In the genomic region with DNA sequence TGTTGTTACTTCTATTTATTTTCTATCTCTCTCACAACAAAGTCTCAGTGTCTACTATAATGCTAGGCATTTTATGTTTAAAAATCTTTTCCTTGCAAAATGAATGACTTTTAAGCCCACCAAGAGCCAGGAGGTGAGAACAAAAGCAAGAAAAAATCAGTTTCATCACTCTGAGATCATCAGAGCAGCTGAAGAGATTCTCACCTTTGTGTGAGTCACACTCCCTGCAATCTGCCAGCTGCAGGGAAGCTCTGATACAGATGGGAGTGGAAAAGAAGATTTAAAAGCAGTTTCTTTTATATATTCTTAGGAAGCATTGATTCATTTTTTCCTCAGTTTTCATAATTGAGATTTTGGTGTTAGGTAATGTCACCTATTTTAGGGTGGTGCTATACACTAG, we compare ENCODE assay signal across 18 cellular contexts.
DNase-seq lines count a peak whose midpoint lies in the region; ATAC-seq, FAIRE-seq and TF ChIP-seq lines count a peak whose summit lies in the region.
"Had no signal": no experiment of that assay in that cellular context is flagged by ENCODE, and none has a peak within 500 bp of the region (broad histone marks: within the 10 kb centered on the region; RNA-seq: fewer than 3 reads in every experiment).

No MANE protein-coding gene starts in this region.

- intact Hi-C loops in activated T-helper 1 cell treated with anti-CD3 and anti-CD28 coated beads, Interleukin-12 subunit alpha, Interleukin-12 subunit beta, Interleukin-2, Interleukin-4 antibody, amounts not matched to agents 30 ng/mL and 10 ng/mL and 1 ng/mL, durations not matched to agents 14 hours and 24 hours and 36 hours (cut with micrococcal nuclease): no loop called here
- intact Hi-C loops in heart left ventricle (cut with DNase I): no loop called here

- TF ChIP-seq CTCF in D721Med (IDR thresholded peaks at IDR 0.05; ENCODE audit: insufficient read depth, missing control alignments) (no peak), keratinocyte (optimal IDR thresholded peaks at IDR 0.05 in 1 of 3, IDR thresholded peaks at IDR 0.05 in 1 of 3, conservative IDR thresholded peaks at IDR 0.05 in 1 of 3; ENCODE audit: extremely low read depth in 1 of 3, insufficient read depth in 2 of 3, low read length in 3 of 3) (no peak), heart left ventricle (IDR thresholded peaks at IDR 0.05) (no peak)

- peaks cover 10% of the 10 kb centered on the region for H3K4me1 ChIP-seq in keratinocyte (ENCODE audit: control insufficient read depth, extremely low read depth, insufficient read depth, low read length)
- H3K4me1 ChIP-seq in heart left ventricle: no peaks in the 10 kb centered on the region
- H3K4me1 ChIP-seq: gastrocnemius medialis, suprapubic skin had no signal

- peak overlapping the region; percentile 19 for H3K27ac ChIP-seq in keratinocyte (ENCODE audit: control insufficient read depth, insufficient read depth, low read length)
- H3K27ac ChIP-seq in heart left ventricle: no peak overlapping the region
- H3K27ac ChIP-seq: gastrocnemius medialis, SJSA1, suprapubic skin had no signal

- dilution Hi-C loops in keratinocyte (cut with MboI; ENCODE audit: extremely low pct_ligation_motif_present, low sequenced_read_pairs): no loop called here

- FAIRE-seq in D721Med (lab: Jason Lieb, UNC): peak; percentile 51
- FAIRE-seq in keratinocyte (lab: Jason Lieb, UNC): peak; percentile 74

- H3K36me3 Mint-ChIP-seq in activated T-helper 1 cell treated with anti-CD3 and anti-CD28 coated beads, Interleukin-12 subunit alpha, Interleukin-12 subunit beta, Interleukin-2, Interleukin-4 antibody, amounts not matched to agents 30 ng/mL and 10 ng/mL and 1 ng/mL, durations not matched to agents 14 hours and 24 hours and 36 hours (ENCODE audit: low read depth): no peaks in the 10 kb centered on the region
- H3K36me3 Mint-ChIP-seq: CD4-positive, CD25-positive, alpha-beta regulatory T cell; naive B cell had no signal

- ATAC-seq in SK-N-SH treated with all-trans-retinoic acid at 6 μM for 48 hours (peak; percentile 60; the same call in 2 of the 3 replicates), HG02588 (IDR thresholded peaks at IDR 0.05; ENCODE audit: unreplicated experiment) (no peak), GM18870 (IDR thresholded peaks at IDR 0.05; ENCODE audit: unreplicated experiment) (no peak), heart left ventricle (no peak)
- ATAC-seq: gastrocnemius medialis, right cardiac atrium had no signal

- no peak for DNase-seq in D721Med (ENCODE audit: insufficient read length, low spot score)
- peak; percentile 4 for DNase-seq in H7
- DNase-seq in keratinocyte (ENCODE audit: low read depth, low spot score): no peak
- no peak for DNase-seq in activated T-helper 1 cell treated with anti-CD3 and anti-CD28 coated beads, Interleukin-12 subunit alpha, Interleukin-12 subunit beta, Interleukin-2, Interleukin-4 antibody, amounts not matched to agents 30 ng/mL and 10 ng/mL and 1 ng/mL, durations not matched to agents 14 hours and 24 hours and 36 hours (ENCODE audit: low spot score)
- DNase-seq in heart left ventricle: no peak
- DNase-seq: activated CD8-positive, alpha-beta memory T cell treated with anti-CD3 and anti-CD28 coated beads, Interleukin-2, amount 50 U/mL, for 48 hours; aorta; CD4-positive, CD25-positive, alpha-beta regulatory T cell; effector CD8-positive, alpha-beta T cell; gastrocnemius medialis; left cardiac atrium; naive B cell; right cardiac atrium had no signal

- H3K27me3 Mint-ChIP-seq in activated T-helper 1 cell treated with anti-CD3 and anti-CD28 coated beads, Interleukin-12 subunit alpha, Interleukin-12 subunit beta, Interleukin-2, Interleukin-4 antibody, amounts not matched to agents 30 ng/mL and 10 ng/mL and 1 ng/mL, durations not matched to agents 14 hours and 24 hours and 36 hours (ENCODE audit: insufficient read depth): peaks cover 14% of the 10 kb centered on the region

- no peaks in the 10 kb centered on the region for H3K9me3 Mint-ChIP-seq in activated T-helper 1 cell treated with anti-CD3 and anti-CD28 coated beads, Interleukin-12 subunit alpha, Interleukin-12 subunit beta, Interleukin-2, Interleukin-4 antibody, amounts not matched to agents 30 ng/mL and 10 ng/mL and 1 ng/mL, durations not matched to agents 14 hours and 24 hours and 36 hours

- H3K4me1 Mint-ChIP-seq in activated T-helper 1 cell treated with anti-CD3 and anti-CD28 coated beads, Interleukin-12 subunit alpha, Interleukin-12 subunit beta, Interleukin-2, Interleukin-4 antibody, amounts not matched to agents 30 ng/mL and 10 ng/mL and 1 ng/mL, durations not matched to agents 14 hours and 24 hours and 36 hours (ENCODE audit: low read depth): no peaks in the 10 kb centered on the region
- H3K4me1 Mint-ChIP-seq: CD4-positive, CD25-positive, alpha-beta regulatory T cell; naive B cell had no signal

- no peak overlapping the region for H3K27ac Mint-ChIP-seq in activated T-helper 1 cell treated with anti-CD3 and anti-CD28 coated beads, Interleukin-12 subunit alpha, Interleukin-12 subunit beta, Interleukin-2, Interleukin-4 antibody, amounts not matched to agents 30 ng/mL and 10 ng/mL and 1 ng/mL, durations not matched to agents 14 hours and 24 hours and 36 hours
- H3K27ac Mint-ChIP-seq: CD4-positive, CD25-positive, alpha-beta regulatory T cell; naive B cell had no signal

- no peaks in the 10 kb centered on the region for H3K9me1 ChIP-seq in keratinocyte (ENCODE audit: control insufficient read depth, extremely low read depth, insufficient read depth, low read length)

- H3K4me3 ChIP-seq in H7 (ENCODE audit: insufficient read depth, low read depth, low read length) (no peak overlapping the region), keratinocyte (ENCODE audit: control insufficient read depth in 2 of 3, extremely low read depth in 1 of 3, insufficient read depth in 2 of 3, low read depth in 1 of 3, low read length in 3 of 3) (no peak overlapping the region), heart left ventricle (no peak overlapping the region)
- H3K4me3 ChIP-seq: gastrocnemius medialis, SJSA1, suprapubic skin had no signal

- H3K27me3 ChIP-seq in H7 (ENCODE audit: control insufficient read depth, insufficient read depth, low read length) (no peaks in the 10 kb centered on the region), keratinocyte (ENCODE audit: control insufficient read depth, extremely low read depth, insufficient read depth, low read length) (no peaks in the 10 kb centered on the region), heart left ventricle (peaks cover 0 to 6% (median 0%) of the 10 kb centered on the region in 9 donors)
- H3K27me3 ChIP-seq: gastrocnemius medialis, SJSA1, suprapubic skin had no signal

- H3K4me2 ChIP-seq in keratinocyte (ENCODE audit: control insufficient read depth, extremely low read depth, insufficient read depth, low read depth, low read length): peak overlapping the region; percentile 6

- no peak overlapping the region for H3K4me3 Mint-ChIP-seq in activated T-helper 1 cell treated with anti-CD3 and anti-CD28 coated beads, Interleukin-12 subunit alpha, Interleukin-12 subunit beta, Interleukin-2, Interleukin-4 antibody, amounts not matched to agents 30 ng/mL and 10 ng/mL and 1 ng/mL, durations not matched to agents 14 hours and 24 hours and 36 hours
- H3K4me3 Mint-ChIP-seq: CD4-positive, CD25-positive, alpha-beta regulatory T cell; naive B cell had no signal

- no peaks in the 10 kb centered on the region for H3K36me3 ChIP-seq in H7 (replicated peaks; ENCODE audit: control insufficient read depth, insufficient read depth, low read length)
- no peaks in the 10 kb centered on the region for H3K36me3 ChIP-seq in keratinocyte (ENCODE audit: control insufficient read depth in 2 of 2, extremely low read depth in 1 of 2, insufficient read depth in 2 of 2, low read length in 2 of 2)
- no peaks in the 10 kb centered on the region for H3K36me3 ChIP-seq in heart left ventricle
- H3K36me3 ChIP-seq: gastrocnemius medialis, SJSA1, suprapubic skin had no signal

- no peak overlapping the region for H3K9ac ChIP-seq in keratinocyte (ENCODE audit: control insufficient read depth, extremely low read depth, insufficient read depth, low read length)

- TF ChIP-seq POLR2A in heart left ventricle (IDR thresholded peaks at IDR 0.05): no peak

- no peaks in the 10 kb centered on the region for H3K79me2 ChIP-seq in keratinocyte (ENCODE audit: control insufficient read depth, insufficient read depth, low read length)

- H4K20me1 ChIP-seq in keratinocyte (ENCODE audit: control insufficient read depth, extremely low read depth, insufficient read depth, low read length): no peaks in the 10 kb centered on the region

- H3K9me3 ChIP-seq in keratinocyte (ENCODE audit: control insufficient read depth, low read depth, low read length) (no peaks in the 10 kb centered on the region), heart left ventricle (no peaks in the 10 kb centered on the region)
- H3K9me3 ChIP-seq: gastrocnemius medialis, SJSA1, suprapubic skin had no signal

- no peak overlapping the region for H2AFZ ChIP-seq in keratinocyte (ENCODE audit: control insufficient read depth, low read length)

TF ChIP-seq in SK-N-SH treated with all-trans-retinoic acid at 6 μM for 48 hours, 23 proteins besides CTCF, POLR2A, EP300 and RAD21:
- no peak for TF ChIP-seq ESRRG (CRISPR knock-in tag; IDR thresholded peaks at IDR 0.05)
- no peak for TF ChIP-seq BACH2 (CRISPR knock-in tag; IDR thresholded peaks at IDR 0.05; ENCODE audit: borderline replicate concordance)
